Comparison of ENCODE assay signal across 15 cellular contexts in the genomic region with DNA sequence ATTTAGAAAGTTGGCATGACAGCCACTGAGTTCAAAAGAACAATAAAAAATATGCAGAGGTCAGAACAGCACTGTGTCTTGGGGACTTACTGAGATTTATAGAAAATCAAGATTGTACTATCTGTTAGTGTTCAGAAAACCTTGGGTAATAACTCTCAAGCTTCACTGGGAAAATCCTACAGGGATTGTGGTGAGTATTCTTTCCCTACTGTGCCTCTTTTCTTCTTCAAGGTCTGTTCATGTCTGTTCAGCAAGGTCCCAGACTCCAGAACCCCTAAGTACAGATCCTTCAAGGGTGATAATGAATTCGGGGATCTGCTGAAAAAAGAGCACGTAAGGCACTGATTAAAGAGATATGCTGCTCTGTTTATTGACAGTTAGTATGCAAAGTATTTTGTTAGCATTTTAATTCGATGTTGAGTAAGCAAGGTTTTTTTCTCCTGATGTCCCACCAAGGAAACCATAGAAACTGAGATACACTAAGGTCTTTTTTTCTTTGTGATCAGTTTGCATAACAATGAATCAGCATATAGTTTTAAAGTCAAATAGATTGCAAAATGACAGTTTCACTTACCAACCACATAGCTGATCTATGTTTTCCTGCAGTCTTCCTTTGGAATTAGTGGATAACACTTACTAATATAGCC.
DNase-seq lines count a peak whose midpoint lies in the region; ATAC-seq and TF ChIP-seq lines count a peak whose summit lies in the region.
"Had no signal": no experiment of that assay in that cellular context is flagged by ENCODE, and none has a peak within 500 bp of the region (broad histone marks: within the 10 kb centered on the region; RNA-seq: fewer than 3 reads in every experiment).

No MANE protein-coding gene starts in this region.

- peak overlapping the region; percentile 88; the same call in 1 of the 2 replicates for H3K18ac ChIP-seq in IMR-90 (ENCODE audit: low read depth, low read length)

- peak overlapping the region; percentile 51 for H3K14ac ChIP-seq in IMR-90 (replicated peaks; ENCODE audit: low read depth, low read length)

- ATAC-seq in IMR-90 (ENCODE audit: low read depth) (peak; percentile 25), lower lobe of right lung (no peak), GM18861 (IDR thresholded peaks at IDR 0.05; ENCODE audit: unreplicated experiment) (no peak), GM18502 (IDR thresholded peaks at IDR 0.05; ENCODE audit: poor library complexity, unreplicated experiment) (no peak)
- ATAC-seq: left lung had no signal

- no peak for TF ChIP-seq RAD21 in IMR-90 (IDR thresholded peaks at IDR 0.05; ENCODE audit: low read length)

- H3K23ac ChIP-seq in IMR-90 (ENCODE audit: low read depth, low read length) = peak overlapping the region; percentile 20; the same call in 1 of the 2 replicates

- H4K5ac ChIP-seq in IMR-90 (ENCODE audit: low read depth, low read length) = peak overlapping the region; percentile 58; the same call in 1 of the 2 replicates

- DNase-seq in AG08395 (ENCODE audit: low spot score) = peak; percentile 9
- DNase-seq in IMR-90 = peak; percentile 59
- no peak for DNase-seq in chondrocyte (ENCODE audit: low spot score)
- DNase-seq in lower lobe of right lung = no peak
- DNase-seq in DMS79 (lab: John Stamatoyannopoulos, UW) = no peak
- no peak for DNase-seq in HPDE6-E6E7 (ENCODE audit: extremely low spot score)
- DNase-seq: activated CD8-positive, alpha-beta memory T cell treated with anti-CD3 and anti-CD28 coated beads for 24 hours; activated naive CD4-positive, alpha-beta T cell treated with anti-CD3 and anti-CD28 coated beads for 36 hours; C1 segment of cervical spinal cord; glutamatergic neuron; left lung; MG63 had no signal

- TF ChIP-seq CTCF in IMR-90 (conservative IDR thresholded peaks at IDR 0.05; ENCODE audit: low read depth, low read length) = no peak
- TF ChIP-seq CTCF in chondrocyte (IDR thresholded peaks at IDR 0.05) = no peak
- TF ChIP-seq CTCF in lower lobe of right lung (IDR thresholded peaks at IDR 0.05) = no peak

- peak overlapping the region; percentile 81 for H4K91ac ChIP-seq in IMR-90 (ENCODE audit: insufficient read depth, low read depth, low read length)

- peak overlapping the region; percentile 24 to 50 for H4K8ac ChIP-seq in IMR-90 (ENCODE audit: low read depth in 2 of 2, low read length in 2 of 2)

- peak overlapping the region; percentile 26; the same call in 2 of the 3 replicates for H2BK15ac ChIP-seq in IMR-90 (ENCODE audit: low read depth, low read length)

- peak overlapping the region; percentile 89 for H2BK20ac ChIP-seq in IMR-90 (ENCODE audit: low read depth, low read length)

- peaks cover 3% of the 10 kb centered on the region for H3K9me3 Mint-ChIP-seq in chondrocyte (ENCODE audit: low read depth)
- H3K9me3 Mint-ChIP-seq: activated naive CD4-positive, alpha-beta T cell treated with anti-CD3 and anti-CD28 coated beads for 36 hours had no signal

- peak overlapping the region; percentile 77 for H3K56ac ChIP-seq in IMR-90 (ENCODE audit: extremely low read depth, insufficient read depth, low read length)

- 0 out of 2 replicates have a peak, but pooled peaks cover 3% of the 10 kb centered on the region for H3K9me1 ChIP-seq in IMR-90 (ENCODE audit: insufficient read depth, low read length)

- no peak for TF ChIP-seq POLR2A in IMR-90 (IDR thresholded peaks at IDR 0.05; ENCODE audit: low read depth, low read length)

- H3K27ac ChIP-seq in IMR-90 (ENCODE audit: insufficient read depth, low read length) (peak overlapping the region; percentile 84), lower lobe of right lung (peak overlapping the region; percentile 1)
- H3K27ac ChIP-seq: left lung, RWPE1 had no signal

- intact Hi-C loops in IMR-90 (cut with micrococcal nuclease) (loop anchor here (10.0 kb wide), 1 partner anchor 98 kb away; no protein-coding TSS in a partner anchor), lower lobe of right lung (cut with DNase I) (no loop called here)

- no TSS peak for BruUV-seq in IMR-90 (replicated peaks; lab: Mats Ljungman, UMichigan)

- H3K4me3 Mint-ChIP-seq in chondrocyte (ENCODE audit: unreplicated experiment) = no peak overlapping the region
- H3K4me3 Mint-ChIP-seq: activated naive CD4-positive, alpha-beta T cell treated with anti-CD3 and anti-CD28 coated beads for 36 hours had no signal

- CTCF ChIA-PET in IMR-90 (lab: Yijun Ruan, JAX) = no interaction called here

- H3K4me2 ChIP-seq in IMR-90 (ENCODE audit: low read depth, low read length) = peak overlapping the region; percentile 79

- peak overlapping the region; percentile 93 for H2BK5ac ChIP-seq in IMR-90 (ENCODE audit: low read depth, low read length, poor library complexity, severe bottlenecking)

- no peak overlapping the region for H3K9ac ChIP-seq in IMR-90 (ENCODE audit: low read depth, low read length)

- no CpG with 5 or more reads among the region's 3 CpGs for WGBS in IMR-90 (ENCODE audit: extremely low coverage in 2 of 2, insufficient read length in 1 of 2), 2 experiments

- H2AFZ ChIP-seq in IMR-90 (replicated peaks; ENCODE audit: low read length, poor library complexity) = no peak overlapping the region

- H3K4ac ChIP-seq in IMR-90 (ENCODE audit: low read depth, low read length) = peak overlapping the region; percentile 83; the same call in 1 of the 2 replicates

- no peaks in the 10 kb centered on the region for H3K9me3 ChIP-seq in IMR-90 (ENCODE audit: control insufficient read depth, insufficient read depth, low read length)
- H3K9me3 ChIP-seq in lower lobe of right lung = no peaks in the 10 kb centered on the region
- H3K9me3 ChIP-seq: left lung, MG63 had no signal

- H3K4me1 ChIP-seq in IMR-90 (ENCODE audit: control insufficient read depth, insufficient read depth, low read length) = peaks cover 15% of the 10 kb centered on the region
- H3K4me1 ChIP-seq in lower lobe of right lung = peaks cover 10% of the 10 kb centered on the region

- H2AK5ac ChIP-seq in IMR-90 (ENCODE audit: low read depth, low read length) = peak overlapping the region; percentile 41; the same call in 1 of the 2 replicates

- H3K4me1 Mint-ChIP-seq in chondrocyte (ENCODE audit: low read depth) = peaks cover 40% of the 10 kb centered on the region

- H3K27me3 Mint-ChIP-seq in chondrocyte (ENCODE audit: low read depth) = no peaks in the 10 kb centered on the region

- no peaks in the 10 kb centered on the region for H3K79me1 ChIP-seq in IMR-90 (ENCODE audit: low read depth in 1 of 2, low read length in 2 of 2)

- H3K27ac Mint-ChIP-seq in chondrocyte (ENCODE audit: unreplicated experiment) = peak overlapping the region; percentile 90
- H3K27ac Mint-ChIP-seq: activated naive CD4-positive, alpha-beta T cell treated with anti-CD3 and anti-CD28 coated beads for 36 hours had no signal

- peak overlapping the region; percentile 97 for H2BK120ac ChIP-seq in IMR-90 (ENCODE audit: low read depth, low read length)

- H3K27me3 ChIP-seq in IMR-90 (ENCODE audit: control insufficient read depth, insufficient read depth, low read length) (no peaks in the 10 kb centered on the region), lower lobe of right lung (ENCODE audit: low read depth) (no peaks in the 10 kb centered on the region)
- H3K27me3 ChIP-seq: left lung, MG63 had no signal

- H3K4me3 ChIP-seq in IMR-90 (ENCODE audit: insufficient read depth, low read depth, low read length) (no peak overlapping the region), lower lobe of right lung (no peak overlapping the region)
- H3K4me3 ChIP-seq: left lung, MG63 had no signal

- no peak overlapping the region for H2AK9ac ChIP-seq in IMR-90 (replicated peaks; ENCODE audit: low read depth, low read length, poor library complexity)

- H4K20me1 ChIP-seq in IMR-90 (ENCODE audit: insufficient read depth, low read length) = no peaks in the 10 kb centered on the region

- H3K36me3 Mint-ChIP-seq in chondrocyte (ENCODE audit: low read depth) = no peaks in the 10 kb centered on the region

- no peaks in the 10 kb centered on the region for H3K36me3 ChIP-seq in IMR-90 (ENCODE audit: control insufficient read depth, insufficient read depth, low read length)
- H3K36me3 ChIP-seq in lower lobe of right lung = no peaks in the 10 kb centered on the region
- H3K36me3 ChIP-seq: left lung, MG63 had no signal

- dilution Hi-C loops in IMR-90 (cut with HindIII; ENCODE audit: low sequenced_read_pairs, unreplicated experiment) = no loop called here

- in situ Hi-C loops in IMR-90 (cut with MboI; ENCODE audit: low sequenced_read_pairs) = no loop called here

- POLR2A ChIA-PET in IMR-90 (lab: Charles Lee; ENCODE audit: unreplicated experiment) = interaction anchor here (0.6 kb wide), 1 partner anchor 52 kb away, joined by 3 read pairs; no protein-coding TSS in a partner anchor

TF ChIP-seq in IMR-90, 13 proteins besides CTCF, POLR2A, EP300 and RAD21 (continues in another document):
- no peak for TF ChIP-seq BHLHE40 (IDR thresholded peaks at IDR 0.05; ENCODE audit: low read depth, low read length)
- no peak for TF ChIP-seq RCOR1 (IDR thresholded peaks at IDR 0.05; ENCODE audit: insufficient replicate concordance, low read length)
- TF ChIP-seq, protein P1, sequence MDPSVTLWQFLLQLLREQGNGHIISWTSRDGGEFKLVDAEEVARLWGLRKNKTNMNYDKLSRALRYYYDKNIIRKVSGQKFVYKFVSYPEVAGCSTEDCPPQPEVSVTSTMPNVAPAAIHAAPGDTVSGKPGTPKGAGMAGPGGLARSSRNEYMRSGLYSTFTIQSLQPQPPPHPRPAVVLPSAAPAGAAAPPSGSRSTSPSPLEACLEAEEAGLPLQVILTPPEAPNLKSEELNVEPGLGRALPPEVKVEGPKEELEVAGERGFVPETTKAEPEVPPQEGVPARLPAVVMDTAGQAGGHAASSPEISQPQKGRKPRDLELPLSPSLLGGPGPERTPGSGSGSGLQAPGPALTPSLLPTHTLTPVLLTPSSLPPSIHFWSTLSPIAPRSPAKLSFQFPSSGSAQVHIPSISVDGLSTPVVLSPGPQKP (IDR thresholded peaks at IDR 0.05; ENCODE audit: borderline replicate concordance, low read depth, low read length) = no peak
- peak; percentile 80 for TF ChIP-seq CEBPB (IDR thresholded peaks at IDR 0.05; ENCODE audit: low read depth, low read length)
- no peak for TF ChIP-seq SMC3 (IDR thresholded peaks at IDR 0.05; ENCODE audit: low read depth, low read length)
- peak; percentile 66 for TF ChIP-seq MAFK (IDR thresholded peaks at IDR 0.05; ENCODE audit: low read depth, low read length)
- peak; percentile 88 for TF ChIP-seq NFE2L2 (IDR thresholded peaks at IDR 0.05; ENCODE audit: low read depth, low read length)
- TF ChIP-seq RFX5 (IDR thresholded peaks at IDR 0.05; ENCODE audit: low read depth, low read length) = no peak
- TF ChIP-seq MXI1 (IDR thresholded peaks at IDR 0.05; ENCODE audit: borderline replicate concordance, low read depth, low read length) = no peak
- TF ChIP-seq, protein P2, sequence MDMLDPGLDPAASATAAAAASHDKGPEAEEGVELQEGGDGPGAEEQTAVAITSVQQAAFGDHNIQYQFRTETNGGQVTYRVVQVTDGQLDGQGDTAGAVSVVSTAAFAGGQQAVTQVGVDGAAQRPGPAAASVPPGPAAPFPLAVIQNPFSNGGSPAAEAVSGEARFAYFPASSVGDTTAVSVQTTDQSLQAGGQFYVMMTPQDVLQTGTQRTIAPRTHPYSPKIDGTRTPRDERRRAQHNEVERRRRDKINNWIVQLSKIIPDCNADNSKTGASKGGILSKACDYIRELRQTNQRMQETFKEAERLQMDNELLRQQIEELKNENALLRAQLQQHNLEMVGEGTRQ (IDR thresholded peaks at IDR 0.05; ENCODE audit: low read depth, low read length) = no peak

Comparison
In these comparisons a context has a peak if more than half of its experiments do, and no peak if none do; other contexts are left out.
1. DNase-seq: peak in AG08395 (single experiment) and IMR-90 (single experiment); none in chondrocyte (single experiment), lower lobe of right lung (single experiment), DMS79 (single experiment) and HPDE6-E6E7 (single experiment).